In the genomic region with DNA sequence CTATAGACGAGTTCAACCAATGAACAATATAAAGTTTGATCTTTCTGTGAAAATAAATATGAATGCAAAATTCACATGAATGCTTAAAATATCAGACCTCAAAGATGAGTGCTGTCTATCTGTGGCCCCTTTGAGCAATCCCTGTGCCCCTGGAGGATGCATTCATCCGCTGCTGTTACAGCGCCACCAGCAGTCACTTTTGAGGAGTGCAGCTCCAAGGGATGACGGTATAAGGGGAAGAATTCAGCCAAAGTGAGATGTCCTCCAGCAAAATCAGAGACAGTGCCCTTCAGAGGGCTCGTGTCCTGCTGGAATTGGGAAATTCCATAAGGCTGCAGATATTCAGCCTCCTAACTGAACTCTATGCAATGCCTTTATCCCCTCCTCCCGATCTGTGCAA, we compare ENCODE assay signal across 13 cellular contexts. TPM values are rescaled to one million over a fixed set of nuclear protein-coding genes. Genes with fewer than 3 reads are reported as not detected.
DNase-seq lines count a peak whose midpoint lies in the region; ATAC-seq and TF ChIP-seq lines count a peak whose summit lies in the region.
"Had no signal": no experiment of that assay in that cellular context is flagged by ENCODE, and none has a peak within 500 bp of the region (broad histone marks: within the 10 kb centered on the region; RNA-seq: fewer than 3 reads in every experiment).

No MANE protein-coding gene starts in this region.

- H3K9me3 ChIP-seq in hepatocyte (ENCODE audit: low read depth) (no peaks in the 10 kb centered on the region), stomach (no peaks in the 10 kb centered on the region)

- POLR2A ChIA-PET in BJ (lab: Charles Lee) = no interaction called here

- peak; percentile 68 for TF ChIP-seq CTCF in BJ (IDR thresholded peaks at IDR 0.05; ENCODE audit: insufficient read depth, low read depth, low read length)
- TF ChIP-seq CTCF in GM12874 (IDR thresholded peaks at IDR 0.05; ENCODE audit: insufficient read depth, low read depth, low read length) = peak; percentile 44; the same call in 1 of the 2 replicates
- TF ChIP-seq CTCF in WI38 (IDR thresholded peaks at IDR 0.05; ENCODE audit: low read depth, low read length) = peak; percentile 18
- TF ChIP-seq CTCF in hepatocyte (IDR thresholded peaks at IDR 0.05; ENCODE audit: poor library complexity) = peak; percentile 39
- no peak for TF ChIP-seq CTCF in stomach (IDR thresholded peaks at IDR 0.05)

- H3K79me2 ChIP-seq in hepatocyte = no peaks in the 10 kb centered on the region

- H3K4me3 ChIP-seq in BJ (ENCODE audit: low read depth, low read length) = no peak overlapping the region
- no peak overlapping the region for H3K4me3 ChIP-seq in WI38 (ENCODE audit: low read depth, low read length)
- no peak overlapping the region for H3K4me3 ChIP-seq in hepatocyte
- H3K4me3 ChIP-seq in stomach = no peak overlapping the region

- intact Hi-C loops in stomach (cut with DNase I; ENCODE audit: low total_unique reads) = no loop called here

- H3K27ac ChIP-seq in hepatocyte (peak overlapping the region; percentile 72), stomach (no peak overlapping the region)

- no peak for ATAC-seq in GM19397 (IDR thresholded peaks at IDR 0.05; ENCODE audit: unreplicated experiment)
- ATAC-seq: left cardiac atrium had no signal

- H3K4me1 ChIP-seq in hepatocyte (ENCODE audit: insufficient read depth) (peaks cover 35% of the 10 kb centered on the region), stomach (peaks cover 0 to 23% (median 8%) of the 10 kb centered on the region in 4 donors)

- WGBS in hepatocyte (ENCODE audit: low lambda C conversion rate, missing lambda C conversion rate) = 69% methylated on average over 6 of the region's 6 CpGs
- WGBS in stomach, 5 donors = 76 to 83% (median 78%) methylated on average over 6 of the region's 6 CpGs

- no peak for DNase-seq in BJ (ENCODE audit: low read depth)
- no peak for DNase-seq in hepatocyte (ENCODE audit: low spot score)
- DNase-seq in stomach = no peak
- no peak for DNase-seq in RPMI8226
- DNase-seq in activated CD8-positive, alpha-beta memory T cell treated with anti-CD3 and anti-CD28 coated beads for 24 hours = no peak
- DNase-seq: activated effector memory CD4-positive, alpha-beta T cell treated with anti-CD3 and anti-CD28 coated beads, Interleukin-2, amount 50 U/mL, for 16 hours; effector memory CD4-positive, alpha-beta T cell; left cardiac atrium; NCI-H774; T1000 had no signal

- H3K36me3 ChIP-seq in BJ (ENCODE audit: control insufficient read depth, insufficient read depth, low read length) (no peaks in the 10 kb centered on the region), hepatocyte (replicated peaks; ENCODE audit: insufficient read depth, low read depth) (no peaks in the 10 kb centered on the region), stomach (no peaks in the 10 kb centered on the region)

- H3K27me3 ChIP-seq in BJ (ENCODE audit: control insufficient read depth, insufficient read depth, low read length) = no peaks in the 10 kb centered on the region
- H3K27me3 ChIP-seq in hepatocyte = no peaks in the 10 kb centered on the region
- H3K27me3 ChIP-seq in stomach = no peaks in the 10 kb centered on the region

- no peak overlapping the region for H2AFZ ChIP-seq in hepatocyte

- no peak for TF ChIP-seq POLR2A in stomach (IDR thresholded peaks at IDR 0.05)

- TF ChIP-seq EP300 in stomach (IDR thresholded peaks at IDR 0.05) = no peak

- H4K20me1 ChIP-seq in hepatocyte (ENCODE audit: insufficient read depth, poor library complexity, severe bottlenecking) = no peaks in the 10 kb centered on the region

- H3K9me2 ChIP-seq in hepatocyte (replicated peaks; ENCODE audit: insufficient read depth) = no peaks in the 10 kb centered on the region

- CTCF ChIA-PET in BJ (lab: Yijun Ruan, JAX) = interaction anchor here (0.9 to 3.8 kb wide), 8 partner anchors 16 to 216 kb away, joined by 3 to 26 read pairs (median 4); no protein-coding TSS in a partner anchor

- H3K4me2 ChIP-seq in hepatocyte = peak overlapping the region; percentile 1

RNA-seq across cellular contexts. Expression of a gene that starts 12.0 kb away (rescaled TPM):
- polyA plus RNA-seq in BJ (2011; rRNA removed) = 0.20 TPM in 1 of 2 replicates, not detected in the other
- 0.15 TPM in 1 of 2 replicates, not detected in the other for polyA minus RNA-seq in BJ (2011; rRNA and poly(A)+ RNA removed)
- 1.9 and 2.5 TPM in 2 replicates for total RNA-seq in hepatocyte
- polyA plus RNA-seq in hepatocyte = 1.5 and 1.6 TPM in 2 replicates
- total RNA-seq in stomach = not detected
- polyA plus RNA-seq in stomach = under 1 TPM in 1 of 3 donors, not detected in 2; 0.46 TPM

Comparison
In these comparisons a context has a peak if more than half of its experiments do, and no peak if none do; other contexts are left out.
1. CTCF ChIP-seq: peak in BJ (single experiment), GM12874 (single experiment), WI38 (single experiment) and hepatocyte (single experiment); none in stomach (0 of 7).